ENCODE assay signal across 22 cellular contexts in the genomic region with DNA sequence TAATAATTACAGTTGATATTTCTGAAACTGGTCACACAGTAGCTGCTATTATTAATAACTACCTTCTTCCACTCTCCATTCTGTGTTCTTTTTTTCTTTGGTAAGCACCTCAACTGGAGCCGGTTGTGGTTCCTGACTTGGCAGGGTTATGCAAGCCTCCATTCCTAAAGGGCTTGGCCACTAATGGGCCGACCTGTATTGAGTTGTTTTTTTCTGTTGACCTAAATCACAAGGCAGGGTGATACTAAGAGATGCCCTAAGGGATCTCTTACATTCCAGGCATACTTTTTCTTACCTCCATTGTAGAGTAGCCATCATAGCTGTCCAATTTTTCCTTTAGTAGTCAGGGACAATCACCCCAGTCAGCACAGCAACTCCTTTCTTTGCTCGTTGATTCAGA.
"Had no signal": no experiment of that assay in that cellular context is flagged by ENCODE, and none has a peak within 500 bp of the region (broad histone marks: within the 10 kb centered on the region; RNA-seq: fewer than 3 reads in every experiment).

No MANE protein-coding gene starts in this region.

- H3K36me3 Mint-ChIP-seq: memory B cell; naive thymus-derived CD8-positive, alpha-beta T cell had no signal

- H3K27me3 Mint-ChIP-seq: activated CD4-positive, alpha-beta T cell treated with anti-CD3 and anti-CD28 coated beads, Interleukin-2, amount 10 ng/mL, durations not matched to agents 7 days and 5 days; memory B cell; naive thymus-derived CD8-positive, alpha-beta T cell; stimulated activated naive CD8-positive, alpha-beta T cell treated with anti-CD3 and anti-CD28 coated beads, Interleukin-15, amount 100 ng/mL, for 72 hours had no signal

- H3K27ac Mint-ChIP-seq: activated CD4-positive, alpha-beta T cell treated with anti-CD3 and anti-CD28 coated beads, Interleukin-2, amount 10 ng/mL, durations not matched to agents 7 days and 5 days; activated naive CD4-positive, alpha-beta T cell treated with anti-CD3 and anti-CD28 coated beads for 36 hours; memory B cell; naive thymus-derived CD8-positive, alpha-beta T cell; stimulated activated naive CD8-positive, alpha-beta T cell treated with anti-CD3 and anti-CD28 coated beads, Interleukin-15, amount 100 ng/mL, for 72 hours had no signal

- H3K4me1 Mint-ChIP-seq: activated CD4-positive, alpha-beta T cell treated with anti-CD3 and anti-CD28 coated beads, Interleukin-2, amount 10 ng/mL, durations not matched to agents 7 days and 5 days; memory B cell; naive thymus-derived CD8-positive, alpha-beta T cell; stimulated activated naive CD8-positive, alpha-beta T cell treated with anti-CD3 and anti-CD28 coated beads, Interleukin-15, amount 100 ng/mL, for 72 hours had no signal

- H3K4me1 ChIP-seq: esophagus muscularis mucosa, left ventricle myocardium inferior, right lobe of liver, transverse colon had no signal

- ATAC-seq: activated T-cell treated with anti-CD3 and anti-CD28 coated beads, Interleukin-2, amount 50 U/mL, for 4 hours; naive thymus-derived CD8-positive, alpha-beta T cell; right lobe of liver; stimulated activated naive CD8-positive, alpha-beta T cell treated with anti-CD3 and anti-CD28 coated beads, Interleukin-15, amount 100 ng/mL, for 72 hours had no signal

- DNase-seq: activated CD4-positive, alpha-beta T cell treated with anti-CD3 and anti-CD28 coated beads, Interleukin-2, amount 10 ng/mL, durations not matched to agents 7 days and 5 days; activated CD4-positive, CD25-positive, alpha-beta regulatory T cell; activated CD8-positive, alpha-beta memory T cell treated with anti-CD3 and anti-CD28 coated beads, Interleukin-2, amount 50 U/mL, for 4 hours; activated naive CD4-positive, alpha-beta T cell treated with anti-CD3 and anti-CD28 coated beads for 36 hours; activated T-cell treated with anti-CD3 and anti-CD28 coated beads, Interleukin-2, amount 50 U/mL, for 4 hours; aorta; cerebellar nuclear complex; cortex of kidney; kidney; left ventricle myocardium inferior; naive thymus-derived CD8-positive, alpha-beta T cell; ovary; right lobe of liver; SK-N-SH; small intestine; stimulated activated CD4-positive, alpha-beta T cell treated with anti-CD3 and anti-CD28 coated beads, Interleukin-15, amount 100 ng/mL, for 24 hours; stimulated activated CD4-positive, alpha-beta T cell treated with anti-CD3 and anti-CD28 coated beads, Interleukin-2, amount 100 ng/mL, for 48 hours; stimulated activated naive CD8-positive, alpha-beta T cell treated with anti-CD3 and anti-CD28 coated beads, Interleukin-15, amount 100 ng/mL, for 72 hours; transverse colon had no signal

- H3K36me3 ChIP-seq: esophagus muscularis mucosa, left ventricle myocardium inferior, ovary, right lobe of liver, suprapubic skin, transverse colon had no signal

- H3K9me3 ChIP-seq: esophagus muscularis mucosa, ovary, right lobe of liver, SK-N-SH, suprapubic skin, transverse colon had no signal

- H3K4me3 Mint-ChIP-seq: activated CD4-positive, alpha-beta T cell treated with anti-CD3 and anti-CD28 coated beads, Interleukin-2, amount 10 ng/mL, durations not matched to agents 7 days and 5 days; activated naive CD4-positive, alpha-beta T cell treated with anti-CD3 and anti-CD28 coated beads for 36 hours; activated T-cell treated with anti-CD3 and anti-CD28 coated beads, Interleukin-2, amount 50 U/mL, for 4 hours; memory B cell; naive thymus-derived CD8-positive, alpha-beta T cell; stimulated activated naive CD8-positive, alpha-beta T cell treated with anti-CD3 and anti-CD28 coated beads, Interleukin-15, amount 100 ng/mL, for 72 hours had no signal

- H3K27me3 ChIP-seq: esophagus muscularis mucosa, ovary, right lobe of liver, suprapubic skin, transverse colon had no signal

- H3K4me3 ChIP-seq: esophagus muscularis mucosa, left ventricle myocardium inferior, ovary, right lobe of liver, suprapubic skin, transverse colon had no signal

- H3K27ac ChIP-seq: esophagus muscularis mucosa, left ventricle myocardium inferior, ovary, right lobe of liver, suprapubic skin, transverse colon had no signal

- H3K4me2 ChIP-seq: SK-N-SH had no signal

- H3K9ac ChIP-seq: SK-N-SH had no signal
